In the genomic region with DNA sequence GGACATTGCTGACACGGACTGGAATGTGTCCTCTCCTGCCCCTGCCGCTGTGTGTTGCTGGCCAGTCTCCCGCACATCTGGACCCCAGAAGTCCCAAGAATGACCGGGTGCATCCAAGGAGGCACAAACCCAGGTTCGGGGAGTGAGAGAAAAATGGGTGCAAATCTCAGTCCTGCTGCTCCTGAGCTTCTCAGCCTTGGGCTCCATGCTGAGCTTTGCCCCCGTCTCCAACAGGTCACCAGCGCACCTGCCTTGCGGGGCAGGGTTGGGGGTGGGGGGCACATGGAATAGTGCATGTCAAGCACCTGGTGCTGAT, we compare ENCODE assay signal across 24 cellular contexts. TPM values are rescaled to one million over a fixed set of nuclear protein-coding genes. Genes with fewer than 3 reads are reported as not detected.
DNase-seq lines count a peak whose midpoint lies in the region; ATAC-seq, FAIRE-seq and TF ChIP-seq lines count a peak whose summit lies in the region.
"Had no signal": no experiment of that assay in that cellular context is flagged by ENCODE, and none has a peak within 500 bp of the region (broad histone marks: within the 10 kb centered on the region; RNA-seq: fewer than 3 reads in every experiment).

No MANE protein-coding gene starts in this region.

- H2AK5ac ChIP-seq in IMR-90 (ENCODE audit: low read depth, low read length) (no peak overlapping the region), H1 (ENCODE audit: low read depth, low read length) (no peak overlapping the region)

- H3K27me3 ChIP-seq in BE2C (no peaks in the 10 kb centered on the region), IMR-90 (ENCODE audit: control insufficient read depth, insufficient read depth, low read length) (peaks cover 12% of the 10 kb centered on the region), H1 (replicated peaks in 1 of 4; ENCODE audit: control insufficient read depth in 3 of 4, extremely low read depth in 1 of 4, insufficient read depth in 3 of 4, low read length in 3 of 4) (no peaks in the 10 kb centered on the region), skeletal muscle satellite cell (ENCODE audit: control insufficient read depth, insufficient read depth, low read length) (no peaks in the 10 kb centered on the region), sigmoid colon (no peaks in the 10 kb centered on the region)
- H3K27me3 ChIP-seq: MG63, right lobe of liver, stomach, upper lobe of right lung had no signal

- H3K36me3 ChIP-seq in BE2C (no peaks in the 10 kb centered on the region), IMR-90 (ENCODE audit: control insufficient read depth, insufficient read depth, low read length) (no peaks in the 10 kb centered on the region), H1 (ENCODE audit: control insufficient read depth in 2 of 4, insufficient read depth in 4 of 4, low read length in 3 of 4) (no peaks in the 10 kb centered on the region), skeletal muscle satellite cell (ENCODE audit: insufficient read depth, low read length) (no peaks in the 10 kb centered on the region), sigmoid colon (no peaks in the 10 kb centered on the region)
- H3K36me3 ChIP-seq: HAP-1, left ventricle myocardium inferior, MG63, right lobe of liver, stomach, upper lobe of right lung had no signal

- TF ChIP-seq RAD21 in IMR-90 (IDR thresholded peaks at IDR 0.05; ENCODE audit: low read length) (no peak), H1 (IDR thresholded peaks at IDR 0.05 in 1 of 2, conservative IDR thresholded peaks at IDR 0.05 in 1 of 2; ENCODE audit: low read depth in 2 of 2, low read length in 2 of 2) (no peak)

- H2BK15ac ChIP-seq in IMR-90 (ENCODE audit: low read depth, low read length) (no peak overlapping the region), H1 (ENCODE audit: low read length) (no peak overlapping the region; the same call in 1 of the 2 replicates)

- 0 out of 2 replicates have a peak overlapping the region, but pooled peaks have one; percentile 12 for H2BK20ac ChIP-seq in IMR-90 (ENCODE audit: low read depth, low read length)
- H2BK20ac ChIP-seq in H1 (ENCODE audit: low read length) = peak overlapping the region; percentile 80; the same call in 1 of the 2 replicates

- H2AFZ ChIP-seq in IMR-90 (replicated peaks; ENCODE audit: low read length, poor library complexity) (no peak overlapping the region), H1 (ENCODE audit: low read length) (no peak overlapping the region)

- no peak overlapping the region for H2AK9ac ChIP-seq in IMR-90 (replicated peaks; ENCODE audit: low read depth, low read length, poor library complexity)

- TF ChIP-seq EP300 in H1 (IDR thresholded peaks at IDR 0.05; ENCODE audit: borderline replicate concordance in 1 of 2, low read depth in 2 of 2, low read length in 2 of 2) (no peak), sigmoid colon (IDR thresholded peaks at IDR 0.05) (no peak)

- no peak for DNase-seq in BE2C
- no peak for DNase-seq in IMR-90
- peak in 1 of 2 experiments; percentile 46 for DNase-seq in H1 (ENCODE audit: low read depth in 1 of 2, low spot score in 2 of 2)
- no peak for DNase-seq in NK-92 (lab: John Stamatoyannopoulos, UW; ENCODE audit: unreplicated experiment)
- DNase-seq in NCI-H2107 treated with DMSO at 0.1 percent for 48 hours (lab: John Stamatoyannopoulos, UW; ENCODE audit: unreplicated experiment) = no peak
- DNase-seq in sigmoid colon = no peak
- DNase-seq: activated CD4-positive, alpha-beta T cell treated with anti-CD3 and anti-CD28 coated beads for 48 hours; activated naive CD4-positive, alpha-beta T cell treated with anti-CD3 and anti-CD28 coated beads, Interleukin-2, amount 10 ng/mL, durations not matched to agents 7 days and 5 days; amniotic stem cell; C1 segment of cervical spinal cord; Calu3; DND-41; effector memory CD8-positive, alpha-beta T cell; left ventricle myocardium inferior; NCI-H1436 treated with DMSO at 0.1 percent for 48 hours; nephron progenitor cell; right lobe of liver; stomach; upper lobe of right lung had no signal

- H3K4me3 ChIP-seq in BE2C (ENCODE audit: low read depth, low read length) (peak overlapping the region; percentile 26), IMR-90 (ENCODE audit: insufficient read depth, low read depth, low read length) (no peak overlapping the region), H1 (ENCODE audit: extremely low read depth in 1 of 4, insufficient read depth in 2 of 4, low read depth in 3 of 4, low read length in 4 of 4) (no peak overlapping the region), skeletal muscle satellite cell (ENCODE audit: low read length) (no peak overlapping the region), sigmoid colon (no peak overlapping the region)
- H3K4me3 ChIP-seq: coronary artery, HAP-1, left ventricle myocardium inferior, MG63, right lobe of liver, stomach, upper lobe of right lung had no signal

- dilution Hi-C loops in IMR-90 (cut with HindIII; ENCODE audit: low sequenced_read_pairs, unreplicated experiment) = no loop called here

- in situ Hi-C loops in IMR-90 (cut with MboI; ENCODE audit: low sequenced_read_pairs) = loop anchor here (10.0 kb wide), 1 partner anchor 269 kb away; the partner anchor contains the start of gene CACUL1

- no peak for TF ChIP-seq POLR2A in IMR-90 (IDR thresholded peaks at IDR 0.05; ENCODE audit: low read depth, low read length)
- no peak for TF ChIP-seq POLR2A in H1 (IDR thresholded peaks at IDR 0.05; ENCODE audit: control extremely low read depth in 1 of 2, low read depth in 2 of 2, low read length in 2 of 2)
- no peak for TF ChIP-seq POLR2A in sigmoid colon (IDR thresholded peaks at IDR 0.05)

- H3K79me2 ChIP-seq in H1 (ENCODE audit: control insufficient read depth in 1 of 2, insufficient read depth in 2 of 2, low read length in 2 of 2) = no peaks in the 10 kb centered on the region

- no peak overlapping the region for H3K18ac ChIP-seq in IMR-90 (ENCODE audit: low read depth, low read length)
- H3K18ac ChIP-seq in H1 (ENCODE audit: extremely low read depth, low read length) = no peak overlapping the region

- H4K8ac ChIP-seq in IMR-90 (ENCODE audit: low read depth in 2 of 2, low read length in 2 of 2) (no peak overlapping the region), H1 (ENCODE audit: extremely low read depth, insufficient read depth, low read length) (no peak overlapping the region)

- H3K9me3 ChIP-seq in BE2C (no peaks in the 10 kb centered on the region), IMR-90 (ENCODE audit: control insufficient read depth, insufficient read depth, low read length) (peaks cover 2% of the 10 kb centered on the region; the same call in 1 of the 2 replicates), H1 (ENCODE audit: insufficient read depth in 2 of 2, low read depth in 1 of 2, low read length in 1 of 2) (no peaks in the 10 kb centered on the region), skeletal muscle satellite cell (replicated peaks; ENCODE audit: low read length) (no peaks in the 10 kb centered on the region), sigmoid colon (no peaks in the 10 kb centered on the region)
- H3K9me3 ChIP-seq: HAP-1, right lobe of liver, stomach, upper lobe of right lung had no signal

- no peak for FAIRE-seq in H1 (lab: Jason Lieb, UNC)

- no peak overlapping the region for H2BK5ac ChIP-seq in IMR-90 (ENCODE audit: low read depth, low read length, poor library complexity, severe bottlenecking)
- H2BK5ac ChIP-seq in H1 (ENCODE audit: low read depth, low read length) = no peak overlapping the region

- no peak overlapping the region for H3K27ac ChIP-seq in IMR-90 (ENCODE audit: insufficient read depth, low read length)
- H3K27ac ChIP-seq in H1 (ENCODE audit: low read depth, low read length) = peak overlapping the region; percentile 38; the same call in 1 of the 2 replicates
- peak overlapping the region in 1 of 4 donors; percentile 85 for H3K27ac ChIP-seq in sigmoid colon
- H3K27ac ChIP-seq: right lobe of liver, upper lobe of right lung, VCaP had no signal

- intact Hi-C loops in IMR-90 (cut with micrococcal nuclease) (loop anchor here (10.0 kb wide), 1 partner anchor 299 kb away; no protein-coding TSS in a partner anchor), sigmoid colon (cut with DNase I) (no loop called here)

- H3K4me1 ChIP-seq in BE2C (peaks cover 26% of the 10 kb centered on the region), IMR-90 (ENCODE audit: control insufficient read depth, insufficient read depth, low read length) (peaks cover 17% of the 10 kb centered on the region), H1 (replicated peaks in 1 of 4; ENCODE audit: control insufficient read depth in 3 of 4, insufficient read depth in 4 of 4, low read length in 3 of 4) (peaks cover 2 to 9% (median 7%) of the 10 kb centered on the region in 4 experiments; a peak in 5 of 7 replicates), skeletal muscle satellite cell (ENCODE audit: control insufficient read depth, insufficient read depth, low read length) (peaks cover 45% of the 10 kb centered on the region), sigmoid colon (peaks cover 0 to 37% (median 27%) of the 10 kb centered on the region in 4 donors)
- H3K4me1 ChIP-seq: HAP-1, right lobe of liver had no signal

- WGBS in IMR-90 (ENCODE audit: extremely low coverage in 2 of 2, insufficient read length in 1 of 2), 2 experiments = 38% methylated on average over 4 of the region's 8 CpGs; no CpG with 5 or more reads in 1 of the 2 experiments
- 82% methylated on average over 8 of the region's 8 CpGs; no CpG with 5 or more reads in 1 of the 2 experiments for WGBS in H1 (ENCODE audit: extremely low coverage in 1 of 2, insufficient coverage in 1 of 2, insufficient read length in 1 of 2, insufficient replicate concordance in 2 of 2, low coverage in 1 of 2, low lambda C conversion rate in 2 of 2, missing lambda C conversion rate in 1 of 2), 2 experiments
- 78 to 82% methylated on average over 8 of the region's 8 CpGs for WGBS in sigmoid colon, 2 donors

- H4K5ac ChIP-seq in IMR-90 (ENCODE audit: low read depth, low read length) = no peak overlapping the region
- H4K5ac ChIP-seq in H1 (ENCODE audit: insufficient read length, low read depth, low read length) = no peak overlapping the region

- H3K14ac ChIP-seq in IMR-90 (replicated peaks; ENCODE audit: low read depth, low read length) (no peak overlapping the region), H1 (ENCODE audit: insufficient read length) (no peak overlapping the region)

- H3K9me1 ChIP-seq in IMR-90 (ENCODE audit: insufficient read depth, low read length) = peaks cover 10% of the 10 kb centered on the region; the same call in 1 of the 2 replicates

- no TSS peak for BruUV-seq in IMR-90 (replicated peaks; lab: Mats Ljungman, UMichigan)

- H4K20me1 ChIP-seq in IMR-90 (ENCODE audit: insufficient read depth, low read length) = peaks cover 12% of the 10 kb centered on the region
- no peaks in the 10 kb centered on the region for H4K20me1 ChIP-seq in H1 (replicated peaks in 1 of 2; ENCODE audit: control insufficient read depth in 1 of 2, insufficient read depth in 2 of 2, low read length in 2 of 2)

- TF ChIP-seq CTCF in BE2C (IDR thresholded peaks at IDR 0.05; ENCODE audit: low read depth, low read length) (no peak), IMR-90 (conservative IDR thresholded peaks at IDR 0.05; ENCODE audit: low read depth, low read length) (no peak), H1 (IDR thresholded peaks at IDR 0.05; ENCODE audit: control extremely low read depth in 1 of 3, insufficient read depth in 1 of 3, low read depth in 1 of 3, low read length in 3 of 3) (no peak), sigmoid colon (IDR thresholded peaks at IDR 0.05) (no peak)

- CTCF ChIA-PET in IMR-90 (lab: Yijun Ruan, JAX) (no interaction called here), H1 (lab: Charles Lee; ENCODE audit: partially characterized antibody) (interaction anchor here (0.5 to 1.1 kb wide), 3 partner anchors 25 to 104 kb away, joined by 3 read pairs; no protein-coding TSS in a partner anchor)

- H3K79me1 ChIP-seq in IMR-90 (ENCODE audit: low read depth in 1 of 2, low read length in 2 of 2) (no peaks in the 10 kb centered on the region), H1 (ENCODE audit: low read depth, low read length) (no peaks in the 10 kb centered on the region)

- H3K56ac ChIP-seq in IMR-90 (ENCODE audit: extremely low read depth, insufficient read depth, low read length) = no peak overlapping the region
- no peak overlapping the region for H3K56ac ChIP-seq in H1 (replicated peaks; ENCODE audit: insufficient read length, low read depth, low read length)

- no peak overlapping the region for H2BK12ac ChIP-seq in H1 (ENCODE audit: low read depth, low read length)

- POLR2A ChIA-PET in IMR-90 (lab: Charles Lee; ENCODE audit: unreplicated experiment) (no interaction called here), H1 (lab: Charles Lee; ENCODE audit: partially characterized antibody) (interaction anchor here (4.2 kb wide), 1 partner anchor 8 kb away, joined by 20 read pairs; the partner anchor contains the start of gene NANOS1)

- H3K4ac ChIP-seq in IMR-90 (ENCODE audit: low read depth, low read length) (no peak overlapping the region), H1 (replicated peaks; ENCODE audit: insufficient read length, low read depth, low read length) (no peak overlapping the region)

- H3K4me2 ChIP-seq in IMR-90 (ENCODE audit: low read depth, low read length) (no peak overlapping the region), H1 (ENCODE audit: insufficient read depth in 1 of 2, low read depth in 2 of 2, low read length in 2 of 2) (0 out of 4 replicates have a peak overlapping the region, but pooled peaks of 1 of the 2 experiments have one; percentile 1), skeletal muscle satellite cell (ENCODE audit: low read length) (peak overlapping the region; percentile 65)

- ATAC-seq in IMR-90 (ENCODE audit: low read depth) = no peak
- ATAC-seq: effector memory CD8-positive, alpha-beta T cell; right lobe of liver; upper lobe of right lung had no signal

- H3K9ac ChIP-seq in IMR-90 (ENCODE audit: low read depth, low read length) (no peak overlapping the region), H1 (replicated peaks in 1 of 4; ENCODE audit: extremely low read depth in 1 of 4, low read depth in 3 of 4, low read length in 3 of 4) (no peak overlapping the region), skeletal muscle satellite cell (ENCODE audit: low read depth, low read length) (no peak overlapping the region)

- H2BK120ac ChIP-seq in IMR-90 (ENCODE audit: low read depth, low read length) (no peak overlapping the region), H1 (replicated peaks; ENCODE audit: low read depth, low read length) (no peak overlapping the region)

- H3K23ac ChIP-seq in IMR-90 (ENCODE audit: low read depth, low read length) = no peak overlapping the region
- no peak overlapping the region for H3K23ac ChIP-seq in H1 (ENCODE audit: insufficient read length)

- 0 out of 2 replicates have a peak, but pooled peaks cover under 1% of the 10 kb centered on the region for H3K23me2 ChIP-seq in H1 (ENCODE audit: low read depth, low read length)

- no peak overlapping the region for H4K91ac ChIP-seq in IMR-90 (ENCODE audit: insufficient read depth, low read depth, low read length)
- no peak overlapping the region for H4K91ac ChIP-seq in H1 (replicated peaks; ENCODE audit: insufficient read length, low read length)

RNA-seq across cellular contexts. Expression of gene NANOS1, which starts 6.0 kb away (rescaled TPM):
- polyA plus RNA-seq in BE2C (2012; ENCODE audit: insufficient read depth, insufficient read length, low read depth) = 1.5 TPM
- total RNA-seq in IMR-90 (2012; rRNA removed) (under 0.01 and 0.28 TPM in 2 replicates), sigmoid colon (1 to 10 TPM; 2.6 to 4.7 (median 4.0) TPM)
- polyA plus RNA-seq in IMR-90 (2012; rRNA removed) (0.12 and 0.19 TPM in 2 replicates), H1 (2011; rRNA removed) (2.3 and 3.9 TPM in 2 replicates), sigmoid colon (under 1 TPM in 1 of 3 donors, not detected in 2; 0.69 TPM)
- polyA plus RNA-seq in IMR-90 (2012; cell fraction: cytosol; rRNA removed) = 0.02 and 0.51 TPM in 2 replicates
- 0.03 and 0.16 TPM in 2 replicates for polyA plus RNA-seq in IMR-90 (2012; cell fraction: nucleus; rRNA removed; ENCODE audit: low replicate concordance)
- 3.1 and 5.4 TPM in 2 replicates for total RNA-seq in H1 (2021; fragmentation: NEBNext Ultra II Directional; extraction: Animal tissue kit (Norgen Biotek cat#: 25700))
- 3.4 TPM for polyA plus RNA-seq in H1 (2011; cell fraction: cytosol; rRNA removed)
- 1.9 TPM for polyA plus RNA-seq in H1 (2011; cell fraction: nucleus; rRNA removed)
- 2.9 to 4.0 TPM (median 3.3 TPM) in 4 replicates for polyA plus RNA-seq in H1 (2012, experiment 1 of 2)
- polyA plus RNA-seq in H1 (2012, experiment 2 of 2) = 4.6 TPM
- 3.8 TPM for polyA plus RNA-seq in H1 (2013, experiment 1 of 2)
- 3.8 TPM for polyA plus RNA-seq in H1 (2013, experiment 2 of 2)
- polyA minus RNA-seq in H1 (2011; rRNA and poly(A)+ RNA removed) = 1.6 and 2.0 TPM in 2 replicates
- 5.0 TPM for polyA minus RNA-seq in H1 (2011; cell fraction: cytosol; rRNA and poly(A)+ RNA removed)
- polyA minus RNA-seq in H1 (2011; cell fraction: nucleus; rRNA and poly(A)+ RNA removed) = 5.7 TPM
- total RNA-seq in skeletal muscle satellite cell (2012; rRNA removed) = 0.44 and 0.76 TPM in 2 replicates

RNA-seq across cellular contexts. Expression of gene EIF3A, which starts 57.1 kb away (rescaled TPM):
- polyA plus RNA-seq in BE2C (2012; ENCODE audit: insufficient read depth, insufficient read length, low read depth) = 84.7 TPM
- total RNA-seq in IMR-90 (2012; rRNA removed) = 145 and 156 TPM in 2 replicates
- 39.1 and 49.6 TPM in 2 replicates for polyA plus RNA-seq in IMR-90 (2012; rRNA removed)
- 11.3 and 13.5 TPM in 2 replicates for polyA plus RNA-seq in IMR-90 (2012; cell fraction: cytosol; rRNA removed)
- 7.7 and 33.1 TPM in 2 replicates for polyA plus RNA-seq in IMR-90 (2012; cell fraction: nucleus; rRNA removed; ENCODE audit: low replicate concordance)
- total RNA-seq in H1 (2021; fragmentation: NEBNext Ultra II Directional; extraction: Animal tissue kit (Norgen Biotek cat#: 25700)) = 209 and 210 TPM in 2 replicates
- polyA plus RNA-seq in H1 (2011; rRNA removed) = 26.8 and 33.5 TPM in 2 replicates
- polyA plus RNA-seq in H1 (2011; cell fraction: cytosol; rRNA removed) = 50.5 TPM
- polyA plus RNA-seq in H1 (2011; cell fraction: nucleus; rRNA removed) = 46.8 TPM
- 164 to 230 TPM (median 189 TPM) in 4 replicates for polyA plus RNA-seq in H1 (2012, experiment 1 of 2)
- 9.9 TPM for polyA plus RNA-seq in H1 (2012, experiment 2 of 2)
- polyA plus RNA-seq in H1 (2013, experiment 1 of 2) = 159 TPM
- polyA plus RNA-seq in H1 (2013, experiment 2 of 2) = 182 TPM
- 82.5 and 124 TPM in 2 replicates for polyA minus RNA-seq in H1 (2011; rRNA and poly(A)+ RNA removed)
- polyA minus RNA-seq in H1 (2011; cell fraction: cytosol; rRNA and poly(A)+ RNA removed) = 103 TPM
- polyA minus RNA-seq in H1 (2011; cell fraction: nucleus; rRNA and poly(A)+ RNA removed) = 125 TPM
- 110 and 111 TPM in 2 replicates for total RNA-seq in skeletal muscle satellite cell (2012; rRNA removed)
- total RNA-seq in sigmoid colon = 100 to 1,000 TPM in 3 of 4 donors, 10 to 100 TPM in 1; 98.4 to 135 (median 110) TPM
- polyA plus RNA-seq in sigmoid colon = 10 to 100 TPM; 27.5 to 71.0 (median 33.0) TPM
